Comparison of ENCODE assay signal across 8 cellular contexts in the genomic region with DNA sequence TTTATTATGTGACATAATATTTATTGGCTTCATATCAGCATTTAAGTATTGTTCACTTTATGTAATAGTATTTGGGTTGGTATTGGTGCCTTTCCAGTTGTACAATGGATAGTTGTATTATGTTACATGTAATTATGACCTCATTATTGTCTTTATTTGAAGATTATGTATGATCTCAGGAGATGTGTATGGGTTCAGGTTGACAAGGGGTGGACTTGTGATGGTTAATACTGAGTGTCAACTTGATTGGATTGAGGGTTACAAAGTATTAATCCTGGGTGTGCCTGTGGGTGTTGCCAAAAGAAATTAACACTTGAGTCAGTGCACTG. TPM values are rescaled to one million over a fixed set of nuclear protein-coding genes. Genes with fewer than 3 reads are reported as not detected.
"Had no signal": no experiment of that assay in that cellular context is flagged by ENCODE, and none has a peak within 500 bp of the region (broad histone marks: within the 10 kb centered on the region; RNA-seq: fewer than 3 reads in every experiment).

No MANE protein-coding gene starts in this region.

RNA-seq across cellular contexts. Expression of a gene that starts 12.0 kb away (rescaled TPM):
- total RNA-seq: neural crest cell, osteocyte, pulmonary artery endothelial cell had no signal

RNA-seq across cellular contexts. Expression of a gene that starts 25.7 kb away (rescaled TPM):
- total RNA-seq: neural crest cell, osteocyte, prostate gland, pulmonary artery endothelial cell had no signal

RNA-seq across cellular contexts. Expression of a gene that starts 51.5 kb away (rescaled TPM):
- total RNA-seq: naive thymus-derived CD4-positive, alpha-beta T cell; neural crest cell; osteocyte; pulmonary artery endothelial cell; smooth muscle cell; temporal lobe; urinary bladder had no signal
